1 cellular context compared by ENCODE assay signal in the genomic region with DNA sequence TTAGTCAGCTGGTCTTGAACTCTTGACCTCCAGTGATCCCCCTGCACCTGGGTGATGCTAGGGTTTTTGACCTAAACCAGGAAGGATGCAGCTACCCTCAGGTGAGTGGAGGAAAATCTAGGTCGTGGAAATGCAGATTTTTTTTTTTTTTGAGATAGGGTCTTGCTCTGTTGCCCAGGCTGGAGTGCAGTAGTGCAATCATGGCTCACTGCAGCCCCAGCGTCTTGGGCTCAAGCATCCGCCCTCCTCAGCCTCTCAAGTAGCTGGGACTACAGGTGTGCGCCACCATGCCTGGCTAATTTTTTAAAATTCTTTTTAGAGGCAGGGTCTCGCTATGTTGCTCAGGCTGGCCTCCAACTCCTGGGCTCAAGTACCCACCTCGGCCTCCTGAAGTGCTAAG.
A peak's percentile ranks its signal among the peaks of the same experiment; 100 is the strongest.
TF ChIP-seq lines count a peak whose summit lies in the region.

No MANE protein-coding gene starts in this region.

TF ChIP-seq in WTC11, 78 proteins besides CTCF, POLR2A, EP300 and RAD21:
- peak; percentile 71 for TF ChIP-seq ZNF121 (CRISPR knock-in tag; IDR thresholded peaks at IDR 0.05)
